Comparison of ENCODE assay signal across 13 cellular contexts in the genomic region with DNA sequence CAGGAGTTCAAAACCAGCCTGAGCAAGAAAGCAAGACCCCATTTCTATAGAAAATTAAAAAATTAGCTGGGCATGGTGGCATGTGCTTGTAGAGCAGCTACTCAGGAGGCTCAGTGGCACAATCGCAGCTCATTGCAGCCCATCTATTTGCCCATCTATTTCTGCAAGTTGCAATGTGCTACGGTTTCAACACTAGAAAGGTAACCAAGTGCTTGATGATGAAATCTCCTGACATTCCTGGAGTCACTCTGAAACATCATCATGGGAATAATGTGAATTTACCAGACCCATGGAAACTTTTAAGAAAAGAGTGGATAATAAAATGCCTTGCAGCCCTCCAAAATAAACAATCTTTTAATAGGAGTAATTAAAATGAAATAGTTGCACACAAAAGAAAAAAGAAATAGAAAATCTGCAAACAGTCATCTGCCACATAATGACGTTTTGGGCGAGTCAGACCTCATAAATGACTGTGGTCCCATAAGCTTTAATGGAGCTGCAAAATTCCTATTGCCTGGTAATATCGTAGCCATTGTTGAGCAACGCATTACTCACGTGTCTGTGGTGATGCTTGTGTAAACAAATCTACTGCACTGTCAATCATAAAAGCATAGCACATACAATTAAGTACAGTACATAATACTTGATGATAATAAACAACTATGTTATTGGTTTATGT. TPM values are rescaled to one million over a fixed set of nuclear protein-coding genes. Genes with fewer than 3 reads are reported as not detected.
DNase-seq lines count a peak whose midpoint lies in the region; ATAC-seq and TF ChIP-seq lines count a peak whose summit lies in the region.
"Had no signal": no experiment of that assay in that cellular context is flagged by ENCODE, and none has a peak within 500 bp of the region (broad histone marks: within the 10 kb centered on the region; RNA-seq: fewer than 3 reads in every experiment).

No MANE protein-coding gene starts in this region.

- ATAC-seq in HCT116 = peak; percentile 72

- H3K27ac ChIP-seq in HCT116 (ENCODE audit: low read depth, low read length) = no peak overlapping the region
- H3K27ac ChIP-seq in RWPE1 = peak overlapping the region; percentile 54; the same call in 1 of the 2 replicates
- no peak overlapping the region for H3K27ac ChIP-seq in left ventricle myocardium inferior (replicated peaks)
- no peak overlapping the region for H3K27ac ChIP-seq in MM.1S (ENCODE audit: low read length)

- TF ChIP-seq CTCF in HCT116 (IDR thresholded peaks at IDR 0.05 in 2 of 3, conservative IDR thresholded peaks at IDR 0.05 in 1 of 3; ENCODE audit: borderline replicate concordance in 1 of 3, insufficient read depth in 1 of 3, low read depth in 2 of 3, low read length in 2 of 3) (no peak), RWPE1 (conservative IDR thresholded peaks at IDR 0.05; ENCODE audit: low read depth) (no peak), fibroblast of the aortic adventitia (IDR thresholded peaks at IDR 0.05; ENCODE audit: insufficient read depth, low read length) (no peak), left ventricle myocardium inferior (IDR thresholded peaks at IDR 0.05; ENCODE audit: borderline replicate concordance) (no peak), MM.1S (IDR thresholded peaks at IDR 0.05; ENCODE audit: low read length) (no peak)

- H3K9ac ChIP-seq in HCT116 (ENCODE audit: low read length) = no peak overlapping the region
- no peak overlapping the region for H3K9ac ChIP-seq in MM.1S (ENCODE audit: low read length)

- peaks cover 0 to 5% of the 10 kb centered on the region in 2 experiments; a peak in 2 of 4 replicates for H3K4me1 ChIP-seq in HCT116 (ENCODE audit: control insufficient read depth in 1 of 2, insufficient read depth in 2 of 2, low read length in 2 of 2)
- H3K4me1 ChIP-seq in left ventricle myocardium inferior = no peaks in the 10 kb centered on the region
- no peaks in the 10 kb centered on the region for H3K4me1 ChIP-seq in MM.1S (ENCODE audit: low read length)

- H3K4me2 ChIP-seq in HCT116 (ENCODE audit: low read length) = no peak overlapping the region; the same call in 1 of the 2 replicates
- H3K4me2 ChIP-seq in MM.1S (ENCODE audit: low read depth, low read length) = no peak overlapping the region

- no peaks in the 10 kb centered on the region for H3K36me3 ChIP-seq in HCT116 (ENCODE audit: control insufficient read depth in 1 of 2, insufficient read depth in 2 of 2, low read length in 2 of 2)
- H3K36me3 ChIP-seq in left ventricle myocardium inferior = no peaks in the 10 kb centered on the region
- no peaks in the 10 kb centered on the region for H3K36me3 ChIP-seq in MM.1S (replicated peaks; ENCODE audit: insufficient read depth, low read length)

- intact Hi-C loops in HCT116 (cut with micrococcal nuclease) (no loop called here), left ventricle myocardium inferior (cut with micrococcal nuclease) (no loop called here)

- H3F3A ChIP-seq in MM.1S (ENCODE audit: insufficient read depth, low read length) = no peaks in the 10 kb centered on the region

- TF ChIP-seq POLR2A in HCT116 (IDR thresholded peaks at IDR 0.05; ENCODE audit: borderline replicate concordance, extremely low read depth, insufficient read depth, insufficient read length) = no peak

- no peak for TF ChIP-seq RAD21 in HCT116 (IDR thresholded peaks at IDR 0.05; ENCODE audit: low read depth)

- H2AFZ ChIP-seq in HCT116 (ENCODE audit: low read depth, low read length, poor library complexity, severe bottlenecking) (no peak overlapping the region), MM.1S (ENCODE audit: low read length) (no peak overlapping the region)

- DNase-seq in A172 (ENCODE audit: low spot score) (peak; percentile 79), HCT116 (ENCODE audit: low read depth, low spot score) (peak; percentile 64), RWPE1 (ENCODE audit: low spot score) (peak; percentile 81), fibroblast of the aortic adventitia (ENCODE audit: low read depth) (peak; percentile 57), iPS-NIHi7 (ENCODE audit: extremely low spot score) (no peak), NOMO-1 treated with dmso at 0.1 percent for 144 hours (lab: John Stamatoyannopoulos, UW; ENCODE audit: unreplicated experiment) (no peak), left ventricle myocardium inferior (no peak), MM.1S (no peak)
- DNase-seq: activated CD4-positive, alpha-beta T cell treated with anti-CD3 and anti-CD28 coated beads, Interleukin-2, amount 50 U/mL, for 48 hours; activated naive CD4-positive, alpha-beta T cell treated with anti-CD3 and anti-CD28 coated beads, Interleukin-2, amount 10 ng/mL, durations not matched to agents 7 days and 5 days; AML-193; NCI-H446; stimulated activated CD4-positive, alpha-beta T cell treated with anti-CD3 and anti-CD28 coated beads, Interleukin-1b, Interleukin-23, amount 100 ng/mL, for 48 hours had no signal

- H3K9me3 ChIP-seq in HCT116 (ENCODE audit: control insufficient read depth in 1 of 2, insufficient read depth in 1 of 2, low read depth in 1 of 2, low read length in 2 of 2) = no peaks in the 10 kb centered on the region
- no peaks in the 10 kb centered on the region for H3K9me3 ChIP-seq in left ventricle myocardium inferior (replicated peaks)
- H3K9me3 ChIP-seq in MM.1S (replicated peaks; ENCODE audit: insufficient read depth, low read length) = no peaks in the 10 kb centered on the region

- RAD21 ChIA-PET in HCT116 (lab: Charles Lee; ENCODE audit: low non-redundant PET in 1 of 2, low total read pairs in 2 of 2, uncharacterized antibody in 2 of 2, unreplicated experiment in 2 of 2) = no interaction called here

- BruUV-seq in HCT116 (replicated peaks; lab: Mats Ljungman, UMichigan) = no TSS peak

- H3K27me3 ChIP-seq in HCT116 (ENCODE audit: insufficient read depth, low read length) (no peaks in the 10 kb centered on the region), left ventricle myocardium inferior (ENCODE audit: low read depth) (no peaks in the 10 kb centered on the region), MM.1S (replicated peaks; ENCODE audit: insufficient read depth, low read length) (no peaks in the 10 kb centered on the region)

- H3K79me2 ChIP-seq in HCT116 (ENCODE audit: insufficient read depth, low read length) (no peaks in the 10 kb centered on the region), MM.1S (ENCODE audit: low read length) (no peaks in the 10 kb centered on the region)

- POLR2A ChIA-PET in HCT116 (lab: Charles Lee) (interaction anchor here (0.9 kb wide), 1 partner anchor 9 kb away, joined by 4 read pairs; no protein-coding TSS in a partner anchor), RWPE1 (lab: Yijun Ruan, JAX; ENCODE audit: low non-redundant PET) (no interaction called here)

- CTCF ChIA-PET in HCT116 (lab: Charles Lee) (no interaction called here), RWPE1 (lab: Yijun Ruan, JAX) (no interaction called here)

- no peaks in the 10 kb centered on the region for H4K20me1 ChIP-seq in HCT116 (ENCODE audit: insufficient read depth)
- H4K20me1 ChIP-seq in MM.1S (ENCODE audit: insufficient read depth, low read length) = no peaks in the 10 kb centered on the region

- H3K4me3 ChIP-seq in HCT116 (replicated peaks in 1 of 2; ENCODE audit: low read depth in 1 of 2, low read length in 2 of 2) (no peak overlapping the region), fibroblast of the aortic adventitia (ENCODE audit: low read depth, low read length) (no peak overlapping the region), left ventricle myocardium inferior (no peak overlapping the region), MM.1S (ENCODE audit: low read length) (no peak overlapping the region)

- no peaks in the 10 kb centered on the region for H3K9me2 ChIP-seq in HCT116 (ENCODE audit: insufficient read depth)
- no peaks in the 10 kb centered on the region for H3K9me2 ChIP-seq in MM.1S (replicated peaks; ENCODE audit: insufficient read depth, low read length)

TF ChIP-seq in HCT116, 20 proteins besides CTCF, POLR2A, EP300 and RAD21 (continues in another document):
- TF ChIP-seq ZNF274 (IDR thresholded peaks at IDR 0.05; ENCODE audit: low read depth, low read length) = no peak
- TF ChIP-seq ELF1 (IDR thresholded peaks at IDR 0.05; ENCODE audit: borderline replicate concordance, low read depth) = no peak
- no peak for TF ChIP-seq SRF (IDR thresholded peaks at IDR 0.05; ENCODE audit: low read depth)
- no peak for TF ChIP-seq EZH2phosphoT487 (IDR thresholded peaks at IDR 0.05; ENCODE audit: borderline replicate concordance)
- no peak; the same call in 1 of the 2 replicates for TF ChIP-seq MAX (IDR thresholded peaks at IDR 0.05)
- no peak for TF ChIP-seq YY1 (IDR thresholded peaks at IDR 0.05; ENCODE audit: extremely low read depth, insufficient replicate concordance, low read depth, low read length)
- no peak for TF ChIP-seq CBX3 (IDR thresholded peaks at IDR 0.05; ENCODE audit: low read depth)
- TF ChIP-seq EZH2 (IDR thresholded peaks at IDR 0.05) = no peak

RNA-seq across cellular contexts. Expression of gene AMMECR1L, which starts 46.6 kb away (rescaled TPM):
- total RNA-seq in A172 (2014; rRNA removed; shearing (Covaris generic)) = 12.3 and 15.8 TPM in 2 replicates
- 19.1 TPM for total RNA-seq in HCT116 (2021; ENCODE audit: unreplicated experiment)
- polyA plus RNA-seq in HCT116 (2012) = 14.8 and 15.2 TPM in 2 replicates
- 7.6 and 12.4 TPM in 2 replicates for total RNA-seq in fibroblast of the aortic adventitia (ENCODE audit: low replicate concordance)
- 9.7 TPM for total RNA-seq in left ventricle myocardium inferior

Comparison
In these comparisons a context has a peak if more than half of its experiments do, and no peak if none do; other contexts are left out.
1. DNase-seq: peak in A172 (single experiment), HCT116 (single experiment), RWPE1 (single experiment) and fibroblast of the aortic adventitia (single experiment); none in iPS-NIHi7 (single experiment), NOMO-1 treated with dmso at 0.1 percent for 144 hours (single experiment), left ventricle myocardium inferior (single experiment) and MM.1S (single experiment).